In genomic region chr2:28578768-28579167, GRCh38 we compare ENCODE assay signal across 18 cellular contexts.
DNase-seq lines count a peak whose midpoint lies in the region; ATAC-seq and TF ChIP-seq lines count a peak whose summit lies in the region.
"Had no signal": no experiment of that assay in that cellular context is flagged by ENCODE, and none has a peak within 500 bp of the region (broad histone marks: within the 10 kb centered on the region; RNA-seq: fewer than 3 reads in every experiment).

No MANE protein-coding gene starts in this region.

- no peak overlapping the region for H3K27ac Mint-ChIP-seq in Caco-2 (ENCODE audit: unreplicated experiment)
- H3K27ac Mint-ChIP-seq in activated naive CD8-positive, alpha-beta T cell treated with anti-CD3 and anti-CD28 coated beads, Interleukin-2, amount 50 U/mL, for 24 hours, result no peak overlapping the region
- H3K27ac Mint-ChIP-seq: B cell; CD8-positive, alpha-beta T cell; HFFc6 had no signal

- no peak overlapping the region for H2AK5ac ChIP-seq in IMR-90 (ENCODE audit: low read depth, low read length)

- H4K91ac ChIP-seq in IMR-90 (ENCODE audit: insufficient read depth, low read depth, low read length), result no peak overlapping the region

- WGBS in IMR-90 (ENCODE audit: extremely low coverage in 2 of 2, insufficient read length in 1 of 2), 2 experiments, result no CpG with 5 or more reads among the region's 2 CpGs
- 90% methylated on average over 2 of the region's 2 CpGs for WGBS in prostate gland

- ATAC-seq in IMR-90 (ENCODE audit: low read depth), result no peak
- no peak for ATAC-seq in upper lobe of right lung
- ATAC-seq in activated naive CD8-positive, alpha-beta T cell treated with anti-CD3 and anti-CD28 coated beads, Interleukin-2, amount 50 U/mL, for 24 hours, result no peak
- no peak for ATAC-seq in Right ventricle myocardium superior (ENCODE audit: poor library complexity)
- ATAC-seq: CD8-positive, alpha-beta T cell; GM12878; HCT116 had no signal

- H3K4ac ChIP-seq in IMR-90 (ENCODE audit: low read depth, low read length), result no peak overlapping the region

- TF ChIP-seq POLR2A in IMR-90 (IDR thresholded peaks at IDR 0.05; ENCODE audit: low read depth, low read length), result no peak
- TF ChIP-seq POLR2A in prostate gland (IDR thresholded peaks at IDR 0.05), result no peak

- no peak overlapping the region for H3K27ac ChIP-seq in IMR-90 (ENCODE audit: insufficient read depth, low read length)
- no peak overlapping the region for H3K27ac ChIP-seq in upper lobe of right lung
- H3K27ac ChIP-seq in prostate gland, result no peak overlapping the region
- H3K27ac ChIP-seq: BLaER1 treated with 17β-estradiol and CSF1 and Interleukin-3, amounts not matched to agents 10 nM and 100 nM had no signal

- H3K9me1 ChIP-seq in IMR-90 (ENCODE audit: insufficient read depth, low read length), result peaks cover 8% of the 10 kb centered on the region

- H2BK20ac ChIP-seq in IMR-90 (ENCODE audit: low read depth, low read length), result no peak overlapping the region

- H3K4me2 ChIP-seq in IMR-90 (ENCODE audit: low read depth, low read length), result no peak overlapping the region

- H3K4me1 ChIP-seq in Caco-2 (peaks cover 3% of the 10 kb centered on the region), IMR-90 (ENCODE audit: control insufficient read depth, insufficient read depth, low read length) (peaks cover 7% of the 10 kb centered on the region), upper lobe of right lung (no peaks in the 10 kb centered on the region), prostate gland (replicated peaks) (no peaks in the 10 kb centered on the region)

- no peak for TF ChIP-seq CTCF in Caco-2 (IDR thresholded peaks at IDR 0.05; ENCODE audit: insufficient read depth in 1 of 2, low read depth in 1 of 2, low read length in 1 of 2, severe bottlenecking in 1 of 2, unreplicated experiment in 1 of 2)
- TF ChIP-seq CTCF in IMR-90 (conservative IDR thresholded peaks at IDR 0.05; ENCODE audit: low read depth, low read length), result no peak
- TF ChIP-seq CTCF in upper lobe of right lung (IDR thresholded peaks at IDR 0.05), result no peak
- TF ChIP-seq CTCF in prostate gland (IDR thresholded peaks at IDR 0.05), result no peak

- H4K8ac ChIP-seq in IMR-90 (ENCODE audit: low read depth in 2 of 2, low read length in 2 of 2), result no peak overlapping the region

- BruUV-seq in Caco-2 (replicated peaks; lab: Mats Ljungman, UMichigan), result no TSS peak
- BruUV-seq in IMR-90 (replicated peaks; lab: Mats Ljungman, UMichigan), result no TSS peak

- H3K4me1 Mint-ChIP-seq in Caco-2 (ENCODE audit: low read depth, unreplicated experiment), result no peaks in the 10 kb centered on the region
- peaks cover 13% of the 10 kb centered on the region for H3K4me1 Mint-ChIP-seq in activated naive CD8-positive, alpha-beta T cell treated with anti-CD3 and anti-CD28 coated beads, Interleukin-2, amount 50 U/mL, for 24 hours
- H3K4me1 Mint-ChIP-seq: B cell, IgD-negative memory B cell had no signal

- no peak overlapping the region for H2BK5ac ChIP-seq in IMR-90 (ENCODE audit: low read depth, low read length, poor library complexity, severe bottlenecking)

- POLR2A ChIA-PET in Caco-2 (lab: Charles Lee), result no interaction called here
- POLR2A ChIA-PET in IMR-90 (lab: Charles Lee; ENCODE audit: unreplicated experiment), result no interaction called here

- H3K4me3 ChIP-seq in Caco-2 (ENCODE audit: low read depth, low read length) (no peak overlapping the region), IMR-90 (ENCODE audit: insufficient read depth, low read depth, low read length) (no peak overlapping the region), upper lobe of right lung (no peak overlapping the region), prostate gland (no peak overlapping the region)
- H3K4me3 ChIP-seq: BLaER1 treated with 17β-estradiol and CSF1 and Interleukin-3, amounts not matched to agents 10 nM and 100 nM; GM12878 had no signal

- DNase-seq in Caco-2 (peak; percentile 22 to 56), IMR-90 (no peak), islet precursor cell (peak; percentile 68), upper lobe of right lung (peak; percentile 3), prostate gland (ENCODE audit: low spot score) (no peak), Right ventricle myocardium superior (no peak)
- DNase-seq in activated naive CD8-positive, alpha-beta T cell treated with anti-CD3 and anti-CD28 coated beads, Interleukin-2, amount 50 U/mL, for 24 hours, result no peak
- DNase-seq: 8988T; CD8-positive, alpha-beta T cell; DMS 273 treated with DMSO at 0.1 percent for 48 hours; GOT3; H7; HFFc6 had no signal

- H2AFZ ChIP-seq in IMR-90 (replicated peaks; ENCODE audit: low read length, poor library complexity), result no peak overlapping the region

- H2AK9ac ChIP-seq in IMR-90 (replicated peaks; ENCODE audit: low read depth, low read length, poor library complexity), result peak overlapping the region; percentile 45

- H2BK120ac ChIP-seq in IMR-90 (ENCODE audit: low read depth, low read length), result no peak overlapping the region

- no peaks in the 10 kb centered on the region for H3K27me3 ChIP-seq in Caco-2 (replicated peaks; ENCODE audit: control insufficient read depth, insufficient read depth, low read length)
- H3K27me3 ChIP-seq in IMR-90 (ENCODE audit: control insufficient read depth, insufficient read depth, low read length), result no peaks in the 10 kb centered on the region
- no peaks in the 10 kb centered on the region for H3K27me3 ChIP-seq in upper lobe of right lung
- H3K27me3 ChIP-seq in prostate gland (replicated peaks; ENCODE audit: insufficient read depth), result no peaks in the 10 kb centered on the region
- H3K27me3 ChIP-seq: BLaER1 treated with 17β-estradiol and CSF1 and Interleukin-3, amounts not matched to agents 10 nM and 100 nM had no signal

- H3K9me3 Mint-ChIP-seq in Caco-2 (ENCODE audit: unreplicated experiment), result no peaks in the 10 kb centered on the region
- no peaks in the 10 kb centered on the region for H3K9me3 Mint-ChIP-seq in activated naive CD8-positive, alpha-beta T cell treated with anti-CD3 and anti-CD28 coated beads, Interleukin-2, amount 50 U/mL, for 24 hours
- H3K9me3 Mint-ChIP-seq: CD8-positive, alpha-beta T cell; HFFc6 had no signal

- no peaks in the 10 kb centered on the region for H4K20me1 ChIP-seq in IMR-90 (ENCODE audit: insufficient read depth, low read length)
- H4K20me1 ChIP-seq: BLaER1 treated with 17β-estradiol and CSF1 and Interleukin-3, amounts not matched to agents 10 nM and 100 nM had no signal

- H3K18ac ChIP-seq in IMR-90 (ENCODE audit: low read depth, low read length), result no peak overlapping the region

- no peak overlapping the region for H3K56ac ChIP-seq in IMR-90 (ENCODE audit: extremely low read depth, insufficient read depth, low read length)

- H3K9ac ChIP-seq in IMR-90 (ENCODE audit: low read depth, low read length), result no peak overlapping the region
- H3K9ac ChIP-seq: BLaER1 treated with 17β-estradiol and CSF1 and Interleukin-3, amounts not matched to agents 10 nM and 100 nM had no signal

- no peak for TF ChIP-seq RAD21 in IMR-90 (IDR thresholded peaks at IDR 0.05; ENCODE audit: low read length)

- no peak overlapping the region for H3K14ac ChIP-seq in IMR-90 (replicated peaks; ENCODE audit: low read depth, low read length)

- H2BK15ac ChIP-seq in IMR-90 (ENCODE audit: low read depth, low read length), result no peak overlapping the region

- in situ Hi-C loops in IMR-90 (cut with MboI; ENCODE audit: low sequenced_read_pairs), result loop anchor here (25.0 kb wide), 1 partner anchor 334 kb away; no protein-coding TSS in a partner anchor

- no peaks in the 10 kb centered on the region for H3K36me3 Mint-ChIP-seq in Caco-2 (ENCODE audit: insufficient read depth, unreplicated experiment)
- H3K36me3 Mint-ChIP-seq in activated naive CD8-positive, alpha-beta T cell treated with anti-CD3 and anti-CD28 coated beads, Interleukin-2, amount 50 U/mL, for 24 hours (ENCODE audit: low read depth), result no peaks in the 10 kb centered on the region
- H3K36me3 Mint-ChIP-seq: CD8-positive, alpha-beta T cell; IgD-negative memory B cell had no signal

- no peaks in the 10 kb centered on the region for H3K9me3 ChIP-seq in Caco-2
- H3K9me3 ChIP-seq in IMR-90 (ENCODE audit: control insufficient read depth, insufficient read depth, low read length), result peaks cover 2% of the 10 kb centered on the region; the same call in 1 of the 2 replicates
- H3K9me3 ChIP-seq in upper lobe of right lung, result no peaks in the 10 kb centered on the region
- no peaks in the 10 kb centered on the region for H3K9me3 ChIP-seq in prostate gland
- H3K9me3 ChIP-seq: BLaER1 treated with 17β-estradiol and CSF1 and Interleukin-3, amounts not matched to agents 10 nM and 100 nM had no signal

- no peak overlapping the region for H3K23ac ChIP-seq in IMR-90 (ENCODE audit: low read depth, low read length)

- H3K4me3 Mint-ChIP-seq in Caco-2 (ENCODE audit: unreplicated experiment), result no peak overlapping the region
- H3K4me3 Mint-ChIP-seq in activated naive CD8-positive, alpha-beta T cell treated with anti-CD3 and anti-CD28 coated beads, Interleukin-2, amount 50 U/mL, for 24 hours, result no peak overlapping the region
- H3K4me3 Mint-ChIP-seq: B cell; CD8-positive, alpha-beta T cell; HFFc6; IgD-negative memory B cell had no signal

- dilution Hi-C loops in IMR-90 (cut with HindIII; ENCODE audit: low sequenced_read_pairs, unreplicated experiment), result no loop called here

- H3K79me1 ChIP-seq in IMR-90 (ENCODE audit: low read depth in 1 of 2, low read length in 2 of 2), result no peaks in the 10 kb centered on the region

- H4K5ac ChIP-seq in IMR-90 (ENCODE audit: low read depth, low read length), result no peak overlapping the region

- H3K27me3 Mint-ChIP-seq in Caco-2 (ENCODE audit: insufficient read depth, unreplicated experiment), result no peaks in the 10 kb centered on the region
- no peaks in the 10 kb centered on the region for H3K27me3 Mint-ChIP-seq in activated naive CD8-positive, alpha-beta T cell treated with anti-CD3 and anti-CD28 coated beads, Interleukin-2, amount 50 U/mL, for 24 hours

- CTCF ChIA-PET in Caco-2 (lab: Charles Lee) (interaction anchor here (0.6 kb wide), 1 partner anchor 12 kb away, joined by 9 read pairs; no protein-coding TSS in a partner anchor), IMR-90 (lab: Yijun Ruan, JAX) (interaction anchor here (1.3 kb wide), 1 partner anchor 15 kb away, joined by 4 read pairs; no protein-coding TSS in a partner anchor)

- intact Hi-C loops in Caco-2 (cut with micrococcal nuclease; ENCODE audit: unreplicated experiment) (no loop called here), IMR-90 (cut with micrococcal nuclease) (no loop called here), upper lobe of right lung (cut with DNase I) (no loop called here), prostate gland (cut with DNase I) (no loop called here), Right ventricle myocardium superior (cut with DNase I) (no loop called here)

- H3K36me3 ChIP-seq in Caco-2 (ENCODE audit: control insufficient read depth, insufficient read depth, low read length) (no peaks in the 10 kb centered on the region), IMR-90 (ENCODE audit: control insufficient read depth, insufficient read depth, low read length) (no peaks in the 10 kb centered on the region), upper lobe of right lung (no peaks in the 10 kb centered on the region), prostate gland (no peaks in the 10 kb centered on the region)

TF ChIP-seq in IMR-90, 13 proteins besides CTCF, POLR2A, EP300 and RAD21 (continues in another document):
- TF ChIP-seq FOS (IDR thresholded peaks at IDR 0.05; ENCODE audit: low read depth, low read length) (no peak), BHLHE40 (IDR thresholded peaks at IDR 0.05; ENCODE audit: low read depth, low read length) (no peak)

Comparison
In these comparisons a context has a peak if more than half of its experiments do, and no peak if none do; other contexts are left out.
1. DNase-seq: peak in Caco-2 (2 of 2), islet precursor cell (single experiment) and upper lobe of right lung (single experiment); none in IMR-90 (single experiment), prostate gland (single experiment), activated naive CD8-positive, alpha-beta T cell treated with anti-CD3 and anti-CD28 coated beads, Interleukin-2, amount 50 U/mL, for 24 hours (single experiment) and Right ventricle myocardium superior (single experiment).